ENCODE assay signal across 8 cellular contexts in genomic region chrX:129779747-129780146, GRCh38. TPM values are rescaled to one million over a fixed set of nuclear protein-coding genes. Genes with fewer than 3 reads are reported as not detected.
DNase-seq lines count a peak whose midpoint lies in the region; ATAC-seq and TF ChIP-seq lines count a peak whose summit lies in the region.

SASH3 (plus strand) TSS chrX:129779949; CDS start chrX:129780098, 149 bp downstream.

- no peak within 1 kb of the TSS for H2AK5ac ChIP-seq in neuronal stem cell (ENCODE audit: low read depth, low read length)

- peaks cover 34 to 36% of the 10 kb centered on the region in 2 donors for H3K36me3 Mint-ChIP-seq in activated naive CD4-positive, alpha-beta T cell treated with anti-CD3 and anti-CD28 coated beads, Interleukin-2, amount 50 U/mL, for 72 hours

- no peak within 1 kb of the TSS for H2BK15ac ChIP-seq in neuronal stem cell (ENCODE audit: low read length)

- H3K79me2 ChIP-seq in DND-41 (ENCODE audit: insufficient read depth, low read length) (peaks cover 88% of the 10 kb centered on the region), OCI-LY3 (ENCODE audit: low read length) (peaks cover 68% of the 10 kb centered on the region)

- H2BK12ac ChIP-seq in neuronal stem cell (ENCODE audit: low read length): no peak within 1 kb of the TSS

- peaks cover 47% of the 10 kb centered on the region for H3K36me3 ChIP-seq in DND-41 (ENCODE audit: insufficient read depth, low read length)
- peaks cover 29% of the 10 kb centered on the region for H3K36me3 ChIP-seq in OCI-LY3 (replicated peaks; ENCODE audit: low read depth, low read length)
- H3K36me3 ChIP-seq in neuronal stem cell (replicated peaks in 1 of 2; ENCODE audit: control insufficient read depth in 2 of 2, insufficient read depth in 2 of 2, low read length in 2 of 2): no peaks in the 10 kb centered on the region

- no peak for TF ChIP-seq CTCF in DND-41 (IDR thresholded peaks at IDR 0.05; ENCODE audit: borderline replicate concordance, extremely low read depth, low read length, poor library complexity, severe bottlenecking)
- no peak for TF ChIP-seq CTCF in OCI-LY3 (IDR thresholded peaks at IDR 0.05; ENCODE audit: low read depth, low read length)

- peak within 1 kb of the TSS; percentile 65 to 87 for H3K4me3 ChIP-seq in DND-41 (ENCODE audit: low read depth in 1 of 2, low read length in 2 of 2)
- peak within 1 kb of the TSS; percentile 91 for H3K4me3 ChIP-seq in OCI-LY3 (ENCODE audit: low read length)
- H3K4me3 ChIP-seq in neuronal stem cell (ENCODE audit: low read length in 2 of 2): no peak within 1 kb of the TSS

- no CpG with 5 or more reads among the region's 13 CpGs for whole genome bisulfite sequencing in neuronal stem cell (ENCODE audit: extremely low coverage in 2 of 2, insufficient read length in 2 of 2, insufficient replicate concordance in 1 of 2), 2 donors

- ATAC-seq in DND-41 (ENCODE audit: insufficient read depth, low read depth) (peak; percentile 47), GM21515 (IDR thresholded peaks at IDR 0.05; ENCODE audit: unreplicated experiment) (peak; percentile 34)
- peak; percentile 34 to 44 for ATAC-seq in activated naive CD4-positive, alpha-beta T cell treated with anti-CD3 and anti-CD28 coated beads, Interleukin-2, amount 50 U/mL, for 72 hours

- peak within 1 kb of the TSS; percentile 92 for H3K4me2 ChIP-seq in DND-41 (ENCODE audit: insufficient read depth, low read length)
- H3K4me2 ChIP-seq in OCI-LY3 (ENCODE audit: low read length): peak within 1 kb of the TSS; percentile 77
- H3K4me2 ChIP-seq in neuronal stem cell (ENCODE audit: insufficient read depth, low read length, poor library complexity, severe bottlenecking): no peak within 1 kb of the TSS

- H3K9ac ChIP-seq in DND-41 (ENCODE audit: low read depth, low read length) (peak within 1 kb of the TSS; percentile 96), OCI-LY3 (ENCODE audit: low read length) (peak within 1 kb of the TSS; percentile 98), neuronal stem cell (ENCODE audit: low read depth, low read length, poor library complexity) (no peak within 1 kb of the TSS)

- no peak within 1 kb of the TSS for H3K18ac ChIP-seq in neuronal stem cell (ENCODE audit: low read length)

- H3K27me3 ChIP-seq in DND-41 (ENCODE audit: insufficient read depth, low read length, poor library complexity): no peaks in the 10 kb centered on the region
- H3K27me3 ChIP-seq in OCI-LY3 (ENCODE audit: low read depth, low read length): no peaks in the 10 kb centered on the region
- no peaks in the 10 kb centered on the region for H3K27me3 ChIP-seq in neuronal stem cell (ENCODE audit: control insufficient read depth in 3 of 3, insufficient read depth in 3 of 3, low read depth in 1 of 3, low read length in 3 of 3)

- peaks cover 33% of the 10 kb centered on the region for H4K20me1 ChIP-seq in DND-41 (ENCODE audit: insufficient read depth, low read length)
- H4K20me1 ChIP-seq in OCI-LY3 (ENCODE audit: insufficient read depth, low read length): peaks cover 28% of the 10 kb centered on the region

- H3K4ac ChIP-seq in neuronal stem cell (ENCODE audit: low read length): no peak within 1 kb of the TSS

- H2AFZ ChIP-seq in DND-41 (ENCODE audit: low read depth, low read length): no peak within 1 kb of the TSS
- H2AFZ ChIP-seq in OCI-LY3 (ENCODE audit: low read depth, low read length): no peak within 1 kb of the TSS
- peak within 1 kb of the TSS; percentile 61 for H2AFZ ChIP-seq in neuronal stem cell (ENCODE audit: low read length)

- H3K9me3 Mint-ChIP-seq in activated naive CD4-positive, alpha-beta T cell treated with anti-CD3 and anti-CD28 coated beads, Interleukin-2, amount 50 U/mL, for 72 hours: no peaks in the 10 kb centered on the region

- H3K4me1 ChIP-seq in DND-41 (ENCODE audit: insufficient read depth, low read length) (peaks cover 77% of the 10 kb centered on the region), OCI-LY3 (ENCODE audit: low read length) (peaks cover 82% of the 10 kb centered on the region), neuronal stem cell (ENCODE audit: control insufficient read depth in 2 of 2, insufficient read depth in 1 of 2, low read depth in 1 of 2, low read length in 2 of 2) (peaks cover 0 to 2% of the 10 kb centered on the region in 2 donors)

- H2BK120ac ChIP-seq in neuronal stem cell (ENCODE audit: low read depth, low read length): no peak within 1 kb of the TSS

- H4K8ac ChIP-seq in neuronal stem cell (ENCODE audit: low read depth, low read length): no peak within 1 kb of the TSS

- H3K9me3 ChIP-seq in DND-41 (ENCODE audit: insufficient read depth, low read length, severe bottlenecking): no peaks in the 10 kb centered on the region
- no peaks in the 10 kb centered on the region for H3K9me3 ChIP-seq in OCI-LY3 (ENCODE audit: insufficient read depth, low read length)
- H3K9me3 ChIP-seq in neuronal stem cell (replicated peaks in 1 of 2; ENCODE audit: control insufficient read depth in 2 of 2, insufficient read depth in 1 of 2, low read depth in 1 of 2, low read length in 2 of 2): no peaks in the 10 kb centered on the region

- peak; percentile 88 for DNase-seq in DND-41
- DNase-seq in activated naive CD4-positive, alpha-beta T cell treated with anti-CD3 and anti-CD28 coated beads, Interleukin-2, amount 50 U/mL, for 72 hours (ENCODE audit: low spot score in 2 of 2): peak; percentile 49 to 75
- no peak for DNase-seq in neuronal stem cell (ENCODE audit: low spot score)
- no peak for DNase-seq in NCI-H1105 (lab: John Stamatoyannopoulos, UW)
- DNase-seq in NCI-H2107 (lab: John Stamatoyannopoulos, UW): no peak
- no peak for DNase-seq in NCI-H2227 (lab: John Stamatoyannopoulos, UW; ENCODE audit: unreplicated experiment)

- peak within 1 kb of the TSS; percentile 99 for H3K27ac ChIP-seq in DND-41 (ENCODE audit: low read length)
- peak within 1 kb of the TSS; percentile 93 for H3K27ac ChIP-seq in OCI-LY3 (ENCODE audit: low read length)
- no peak within 1 kb of the TSS for H3K27ac ChIP-seq in neuronal stem cell (replicated peaks; ENCODE audit: low read length)

- peak within 1 kb of the TSS; percentile 56 for H3K14ac ChIP-seq in neuronal stem cell (ENCODE audit: low read length)

- no peak within 1 kb of the TSS for H3K23ac ChIP-seq in neuronal stem cell (ENCODE audit: low read depth, low read length, poor library complexity)

- no peak within 1 kb of the TSS for H4K91ac ChIP-seq in neuronal stem cell (ENCODE audit: low read depth, low read length, poor library complexity)

- H2BK5ac ChIP-seq in neuronal stem cell (ENCODE audit: low read length): no peak within 1 kb of the TSS

- H3K79me1 ChIP-seq in neuronal stem cell (ENCODE audit: low read depth, low read length): no peaks in the 10 kb centered on the region

- peak within 1 kb of the TSS; percentile 94 to 95 for H3K27ac Mint-ChIP-seq in activated naive CD4-positive, alpha-beta T cell treated with anti-CD3 and anti-CD28 coated beads, Interleukin-2, amount 50 U/mL, for 72 hours

RNA-seq across cellular contexts. Expression of gene SASH3, which starts in this region (rescaled TPM):
- total RNA-seq in activated naive CD4-positive, alpha-beta T cell treated with anti-CD3 and anti-CD28 coated beads, Interleukin-2, amount 50 U/mL, for 72 hours: 100 to 1,000 TPM in 1 of 2 donors, 10 to 100 TPM in 1; 82.7 to 114 TPM
- polyA plus RNA-seq in neuronal stem cell (2013, experiment 1 of 2): not detected
- not detected for polyA plus RNA-seq in neuronal stem cell (2013, experiment 2 of 2)

Comparison
In these comparisons a context has a peak if more than half of its experiments do, and no peak if none do; other contexts are left out.
1. DNase-seq: peak in DND-41 (single experiment) and activated naive CD4-positive, alpha-beta T cell treated with anti-CD3 and anti-CD28 coated beads, Interleukin-2, amount 50 U/mL, for 72 hours (2 of 2); none in neuronal stem cell (single experiment), NCI-H1105 (single experiment), NCI-H2107 (single experiment) and NCI-H2227 (single experiment).
2. H3K4me3 ChIP-seq: peak in DND-41 (2 of 2) and OCI-LY3 (single experiment); none in neuronal stem cell (0 of 2).
3. Peak in every context shown above with its lines, with median percentiles within 50 percentile points of each other: ATAC-seq.